In the genomic region with DNA sequence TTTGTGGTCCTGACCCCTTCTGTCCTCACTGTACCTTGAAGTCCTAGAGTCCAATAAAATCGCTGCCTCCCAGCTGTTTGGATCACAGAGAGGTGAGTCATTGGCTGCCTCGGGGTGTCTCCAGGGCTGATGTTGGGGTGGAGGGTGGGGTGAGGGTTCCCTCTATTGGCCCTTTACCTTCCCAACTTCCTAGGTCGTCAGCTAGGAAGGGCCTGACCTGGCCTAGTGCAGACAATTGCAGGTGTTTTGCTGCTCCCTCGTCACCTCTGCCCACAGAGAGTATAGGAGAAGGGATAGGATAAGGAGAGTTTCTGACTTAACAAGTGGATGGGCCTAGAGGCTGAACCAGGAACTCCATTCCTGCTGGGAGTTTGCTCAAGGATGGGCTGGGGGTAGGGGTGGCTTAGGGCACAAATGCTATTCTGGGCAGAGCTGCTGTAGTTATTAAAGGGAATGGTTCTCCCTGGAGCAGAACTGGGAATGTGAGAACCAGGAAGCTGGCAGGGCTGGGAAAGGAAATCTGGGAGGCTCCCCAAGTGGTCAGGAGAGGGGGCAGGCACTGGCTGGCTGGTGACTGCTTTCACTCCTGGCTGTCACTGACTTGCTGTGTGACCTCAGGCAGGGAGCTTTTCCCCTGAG, we compare ENCODE assay signal across 8 cellular contexts. TPM values are rescaled to one million over a fixed set of nuclear protein-coding genes. Genes with fewer than 3 reads are reported as not detected.
DNase-seq lines count a peak whose midpoint lies in the region; ATAC-seq and TF ChIP-seq lines count a peak whose summit lies in the region.

No MANE protein-coding gene starts in this region.

- no peaks in the 10 kb centered on the region for H3K36me3 ChIP-seq in fibroblast of lung (ENCODE audit: control insufficient read depth, insufficient read depth, low read length)
- peaks cover 2% of the 10 kb centered on the region for H3K36me3 ChIP-seq in neuron (ENCODE audit: insufficient read depth, low read length)

- no peak for DNase-seq in AG04450 (ENCODE audit: low read depth, low spot score)
- no peak for DNase-seq in GM12865 (ENCODE audit: low read depth)
- peak; percentile 53 for DNase-seq in T1000 (lab: John Stamatoyannopoulos, UW)
- DNase-seq in fibroblast of lung (ENCODE audit: low read depth in 2 of 2) = peak in 1 of 2 donors; percentile 21
- DNase-seq in GM19240 (ENCODE audit: insufficient read length, low spot score) = no peak

- H3K27ac ChIP-seq in AG04450 (ENCODE audit: low read depth, low read length) (peak overlapping the region; percentile 61), fibroblast of lung (ENCODE audit: insufficient read depth, low read length) (peak overlapping the region; percentile 68)

- CTCF ChIA-PET in AG04450 (lab: Charles Lee) = interaction anchor here (0.6 to 4.1 kb wide), 5 partner anchors 126 to 393 kb away, joined by 3 to 10 read pairs (median 4); no protein-coding TSS in a partner anchor

- H3K9me3 ChIP-seq in AG04450 (ENCODE audit: control insufficient read depth, insufficient read depth, low read length) (no peaks in the 10 kb centered on the region), fibroblast of lung (ENCODE audit: control insufficient read depth, insufficient read depth, low read depth, low read length) (no peaks in the 10 kb centered on the region), neuron (ENCODE audit: low read length) (no peaks in the 10 kb centered on the region)

- H3K4me3 ChIP-seq in AG04450 (ENCODE audit: low read depth, low read length) (peak overlapping the region; percentile 86), GM12865 (ENCODE audit: low read depth, low read length) (no peak overlapping the region), fibroblast of lung (replicated peaks in 1 of 4; ENCODE audit: control extremely low read depth in 1 of 4, insufficient read depth in 1 of 4, low read depth in 3 of 4, low read length in 4 of 4) (peak overlapping the region; percentile 75 to 89 (median 80)), neuron (ENCODE audit: low read length) (peak overlapping the region; percentile 59)

- H4K20me1 ChIP-seq in fibroblast of lung (ENCODE audit: control insufficient read depth, extremely low read depth, insufficient read depth, low read length) = no peaks in the 10 kb centered on the region

- POLR2A ChIA-PET in AG04450 (lab: Yijun Ruan, JAX) = no interaction called here

- H3K27me3 ChIP-seq in AG04450 (ENCODE audit: control insufficient read depth, insufficient read depth, low read length) (peaks cover 2% of the 10 kb centered on the region), fibroblast of lung (ENCODE audit: control insufficient read depth, insufficient read depth, low read length) (no peaks in the 10 kb centered on the region), neuron (ENCODE audit: insufficient read depth, low read length) (no peaks in the 10 kb centered on the region)

- H3K79me2 ChIP-seq in fibroblast of lung (ENCODE audit: control insufficient read depth, insufficient read depth, low read length) = no peaks in the 10 kb centered on the region

- TF ChIP-seq CTCF in AG04450 (IDR thresholded peaks at IDR 0.05; ENCODE audit: low read depth, low read length) (no peak), GM12865 (IDR thresholded peaks at IDR 0.05; ENCODE audit: insufficient read depth, low read depth, low read length, missing control alignments) (peak; percentile 15), fibroblast of lung (conservative IDR thresholded peaks at IDR 0.05 in 1 of 2, IDR thresholded peaks at IDR 0.05 in 1 of 2; ENCODE audit: low read depth in 1 of 2, low read length in 2 of 2) (peak; percentile 7 to 13)

- H2AFZ ChIP-seq in fibroblast of lung (ENCODE audit: low read length) (no peak overlapping the region), neuron (ENCODE audit: low read depth, low read length) (no peak overlapping the region)

- peak overlapping the region; percentile 91 for H3K4me2 ChIP-seq in fibroblast of lung (ENCODE audit: extremely low read depth, insufficient read depth, low read length)

- H3K4me1 ChIP-seq in fibroblast of lung (ENCODE audit: control insufficient read depth, extremely low read depth, insufficient read depth, low read length) = peaks cover 15% of the 10 kb centered on the region
- H3K4me1 ChIP-seq in neuron (ENCODE audit: insufficient read depth, low read length) = peaks cover 15% of the 10 kb centered on the region

- ATAC-seq in GM18517 (IDR thresholded peaks at IDR 0.05; ENCODE audit: unreplicated experiment) (no peak), HG03159 (IDR thresholded peaks at IDR 0.05; ENCODE audit: unreplicated experiment) (no peak)

- H3K9ac ChIP-seq in fibroblast of lung (ENCODE audit: insufficient read depth, low read length) = no peak overlapping the region

RNA-seq across cellular contexts. Expression of gene TP53INP2, which starts 1.4 kb away (rescaled TPM):
- 5.9 and 8.6 TPM in 2 replicates for polyA plus RNA-seq in AG04450 (2011; rRNA removed)
- polyA minus RNA-seq in AG04450 (2011; rRNA and poly(A)+ RNA removed) = 8.9 and 10.2 TPM in 2 replicates
- 2.3 and 6.4 TPM in 2 replicates for total RNA-seq in fibroblast of lung
- polyA plus RNA-seq in fibroblast of lung = 9.8 and 10.0 TPM in 2 replicates
- 20.7 and 28.5 TPM in 2 replicates for polyA plus RNA-seq in fibroblast of lung (2012)
- polyA minus RNA-seq in fibroblast of lung (ENCODE audit: low replicate concordance) = 34.9 and 38.8 TPM in 2 replicates

RNA-seq across cellular contexts. Expression of gene PIGU, which starts 28.6 kb away (rescaled TPM):
- polyA plus RNA-seq in AG04450 (2011; rRNA removed) = 42.2 and 54.8 TPM in 2 replicates
- 32.6 and 34.4 TPM in 2 replicates for polyA minus RNA-seq in AG04450 (2011; rRNA and poly(A)+ RNA removed)
- total RNA-seq in fibroblast of lung = 4.9 and 6.4 TPM in 2 replicates
- 42.6 and 47.5 TPM in 2 replicates for polyA plus RNA-seq in fibroblast of lung
- polyA plus RNA-seq in fibroblast of lung (2012) = 17.7 and 20.7 TPM in 2 replicates
- 36.3 and 40.7 TPM in 2 replicates for polyA minus RNA-seq in fibroblast of lung (ENCODE audit: low replicate concordance)
